In genomic region chr17:79678091-79678731, GRCh38 we compare ENCODE assay signal across 22 cellular contexts. TPM values are rescaled to one million over a fixed set of nuclear protein-coding genes. Genes with fewer than 3 reads are reported as not detected.
DNase-seq lines count a peak whose midpoint lies in the region; FAIRE-seq and TF ChIP-seq lines count a peak whose summit lies in the region.
"Had no signal": no experiment of that assay in that cellular context is flagged by ENCODE, and none has a peak within 500 bp of the region (broad histone marks: within the 10 kb centered on the region; RNA-seq: fewer than 3 reads in every experiment).

No MANE protein-coding gene starts in this region.

- H3K9ac ChIP-seq in kidney (ENCODE audit: low read length in 2 of 2): no peak overlapping the region
- H3K9ac ChIP-seq: BLaER1 had no signal

- H3K9me3 ChIP-seq in kidney (ENCODE audit: control insufficient read depth in 1 of 2, low read length in 2 of 2): peaks cover under 1 to 10% of the 10 kb centered on the region in 2 donors
- H3K9me3 ChIP-seq in CD8-positive, alpha-beta memory T cell (ENCODE audit: low read length): no peaks in the 10 kb centered on the region

- H3K27ac ChIP-seq in VCaP (peak overlapping the region; percentile 81), kidney (ENCODE audit: low read depth in 2 of 2, low read length in 2 of 2) (no peak overlapping the region)
- no peak overlapping the region for H3K27ac ChIP-seq in CD8-positive, alpha-beta memory T cell (ENCODE audit: low read depth, low read length)
- H3K27ac ChIP-seq: 22Rv1, BLaER1 had no signal

- TF ChIP-seq CTCF in VCaP (conservative IDR thresholded peaks at IDR 0.05) (no peak), kidney (IDR thresholded peaks at IDR 0.05; ENCODE audit: borderline replicate concordance, extremely low read depth, insufficient read depth) (no peak)

- H3K36me3 Mint-ChIP-seq in CD8-positive, alpha-beta memory T cell: peaks cover 0 to 7% (median 0%) of the 10 kb centered on the region in 3 donors

- DNase-seq in NCI-H2171 treated with DMSO at 0.1 percent for 48 hours (lab: John Stamatoyannopoulos, UW): peak; percentile 42
- DNase-seq in NCI-H2171 (lab: John Stamatoyannopoulos, UW): no peak
- DNase-seq in kidney: peak; percentile 20
- no peak for DNase-seq in CD8-positive, alpha-beta memory T cell
- no peak for DNase-seq in AG20443 (ENCODE audit: low spot score)
- DNase-seq in COLO668 (lab: John Stamatoyannopoulos, UW; ENCODE audit: unreplicated experiment): no peak
- DNase-seq in activated T-cell treated with anti-CD3 and anti-CD28 coated beads, Interleukin-2, amount 50 U/mL, for 1 hour: no peak
- DNase-seq: AML-193, Calu3, DMS153, DND-41, GDM1, IMR-90, KBM-7 had no signal

- H3K36me3 ChIP-seq in kidney (ENCODE audit: control insufficient read depth in 1 of 2, insufficient read depth in 2 of 2, low read length in 2 of 2): no peaks in the 10 kb centered on the region
- H3K36me3 ChIP-seq in CD8-positive, alpha-beta memory T cell (ENCODE audit: insufficient read depth, low read length): no peaks in the 10 kb centered on the region
- H3K36me3 ChIP-seq: BLaER1 had no signal

- FAIRE-seq in kidney (lab: Jason Lieb, UNC): no peak
- FAIRE-seq: GM12892, GM19239, H54 had no signal

- H3K4me1 Mint-ChIP-seq in CD8-positive, alpha-beta memory T cell: no peaks in the 10 kb centered on the region

- H3K9me3 Mint-ChIP-seq in CD8-positive, alpha-beta memory T cell: peaks cover 9 to 16% (median 12%) of the 10 kb centered on the region in 5 donors

- peaks cover 20 to 61% of the 10 kb centered on the region in 2 donors for H3K27me3 Mint-ChIP-seq in CD8-positive, alpha-beta memory T cell

- CTCF ChIA-PET in CD8-positive, alpha-beta memory T cell (lab: Charles Lee): no interaction called here

- POLR2A ChIA-PET in CD8-positive, alpha-beta memory T cell (lab: Charles Lee): no interaction called here

- H3K27ac Mint-ChIP-seq in CD8-positive, alpha-beta memory T cell: no peak overlapping the region

- no peaks in the 10 kb centered on the region for H3K27me3 ChIP-seq in CD8-positive, alpha-beta memory T cell (ENCODE audit: insufficient read depth, low read length, poor library complexity, severe bottlenecking)
- H3K27me3 ChIP-seq: BLaER1 had no signal

- intact Hi-C loops in kidney (cut with DNase I): no loop called here

- H3K4me3 ChIP-seq in kidney (ENCODE audit: low read length in 2 of 2): no peak overlapping the region
- no peak overlapping the region for H3K4me3 ChIP-seq in CD8-positive, alpha-beta memory T cell (ENCODE audit: low read length)
- H3K4me3 ChIP-seq: BLaER1 had no signal

- no peak overlapping the region for H3K4me3 Mint-ChIP-seq in CD8-positive, alpha-beta memory T cell

- no peaks in the 10 kb centered on the region for H3K4me1 ChIP-seq in kidney (ENCODE audit: control insufficient read depth in 1 of 2, insufficient read depth in 1 of 2, low read depth in 1 of 2, low read length in 2 of 2)
- no peaks in the 10 kb centered on the region for H3K4me1 ChIP-seq in CD8-positive, alpha-beta memory T cell (ENCODE audit: insufficient read depth, low read length)

RNA-seq across cellular contexts. Expression of gene ENPP7, which starts 52.5 kb away (rescaled TPM):
- 0.94 TPM for total RNA-seq in kidney
- polyA plus RNA-seq in kidney (ENCODE audit: insufficient read depth, low read depth, low replicate concordance): 3.7 TPM
- under 1 TPM in 1 of 2 experiments, not detected in 1; 0.11 TPM for total RNA-seq in CD8-positive, alpha-beta memory T cell
- polyA plus RNA-seq in CD8-positive, alpha-beta memory T cell: 0.26 TPM
- total RNA-seq: A673, Calu3, HT-29, IMR-90 had no signal
- polyA plus RNA-seq: IMR-90 had no signal

Comparison
In these comparisons a context has a peak if more than half of its experiments do, and no peak if none do; other contexts are left out.
1. DNase-seq: peak in NCI-H2171 treated with DMSO at 0.1 percent for 48 hours (single experiment) and kidney (single experiment); none in NCI-H2171 (single experiment), CD8-positive, alpha-beta memory T cell (0 of 5), AG20443 (single experiment), COLO668 (single experiment) and activated T-cell treated with anti-CD3 and anti-CD28 coated beads, Interleukin-2, amount 50 U/mL, for 1 hour (single experiment).